In genomic region chr1:218347316-218347712, GRCh38 we compare ENCODE assay signal across 7 cellular contexts. TPM values are rescaled to one million over a fixed set of nuclear protein-coding genes. Genes with fewer than 3 reads are reported as not detected.
A peak's percentile ranks its signal among the peaks of the same experiment; 100 is the strongest.
DNase-seq lines count a peak whose midpoint lies in the region; ATAC-seq and TF ChIP-seq lines count a peak whose summit lies in the region.

No MANE protein-coding gene starts in this region.

- H3K27ac ChIP-seq in adrenal gland (peak overlapping the region in 3 of 5 donors; percentile 53 to 73 (median 65)), iPS-20b (ENCODE audit: low read length) (no peak overlapping the region), stomach (peak overlapping the region in 4 of 5 donors; percentile 79 to 89 (median 83))

- no peaks in the 10 kb centered on the region for H3K27me3 ChIP-seq in HAP-1 (ENCODE audit: low read depth)
- no peaks in the 10 kb centered on the region for H3K27me3 ChIP-seq in adrenal gland
- peaks cover 50% of the 10 kb centered on the region for H3K27me3 ChIP-seq in iPS-20b (ENCODE audit: insufficient read depth, low read length)
- H3K27me3 ChIP-seq in stomach: peaks cover 0 to 17% (median 8%) of the 10 kb centered on the region in 3 donors

- 1 to 4% (median 2%) methylated on average over 15 of the region's 15 CpGs for WGBS in adrenal gland, 4 donors
- 2 to 7% (median 4%) methylated on average over 15 of the region's 15 CpGs for WGBS in stomach, 5 donors

- DNase-seq in HAP-1 (ENCODE audit: low spot score in 2 of 2) (peak in 1 of 2 experiments; percentile 59), adrenal gland (peak in 3 of 7 donors; percentile 19 to 24 (median 24)), stomach (no peak), NCI-H1694 treated with DMSO at 0.1 percent for 48 hours (lab: John Stamatoyannopoulos, UW) (no peak)
- no peak for DNase-seq in activated CD4-positive, alpha-beta T cell treated with anti-CD3 and anti-CD28 coated beads for 48 hours

- peak overlapping the region; percentile 72; the same call in 1 of the 2 replicates for H3K9ac ChIP-seq in iPS-20b (ENCODE audit: low read depth, low read length)

- TF ChIP-seq EP300 in stomach (IDR thresholded peaks at IDR 0.05): no peak

- peak overlapping the region; percentile 46 for H3K4me3 ChIP-seq in HAP-1
- peak overlapping the region in 2 of 4 donors; percentile 26 to 64 for H3K4me3 ChIP-seq in adrenal gland
- H3K4me3 ChIP-seq in iPS-20b (ENCODE audit: low read length): peak overlapping the region; percentile 75
- peak overlapping the region; percentile 58 to 66 (median 64) for H3K4me3 ChIP-seq in stomach

- peak in 2 of 6 experiments; percentile 3 to 32 for TF ChIP-seq CTCF in adrenal gland (IDR thresholded peaks at IDR 0.05)
- TF ChIP-seq CTCF in stomach (IDR thresholded peaks at IDR 0.05): no peak

- H3K36me3 ChIP-seq in HAP-1 (replicated peaks) (no peaks in the 10 kb centered on the region), adrenal gland (replicated peaks in 1 of 2) (no peaks in the 10 kb centered on the region), iPS-20b (ENCODE audit: insufficient read depth, low read depth, low read length) (no peaks in the 10 kb centered on the region), stomach (no peaks in the 10 kb centered on the region)

- no peak for ATAC-seq in GM21423 (IDR thresholded peaks at IDR 0.05; ENCODE audit: unreplicated experiment)

- H3K4me1 ChIP-seq in HAP-1 (peaks cover 30% of the 10 kb centered on the region), adrenal gland (replicated peaks in 1 of 2) (peaks cover 0 to 37% of the 10 kb centered on the region in 2 donors), iPS-20b (ENCODE audit: insufficient read depth, low read length) (peaks cover 14% of the 10 kb centered on the region; the same call in 1 of the 2 replicates), stomach (peaks cover 8 to 64% (median 43%) of the 10 kb centered on the region in 4 donors)

- TF ChIP-seq POLR2A in adrenal gland (IDR thresholded peaks at IDR 0.05) (no peak), stomach (IDR thresholded peaks at IDR 0.05) (no peak)

- intact Hi-C loops in adrenal gland (cut with DNase I): loop anchor here in 1 of 2 donors (10.0 kb wide), 1 partner anchor 167 kb away; no protein-coding TSS in a partner anchor
- intact Hi-C loops in stomach (cut with DNase I; ENCODE audit: low total_unique reads): no loop called here

- in situ Hi-C loops in HAP-1 (cut with MboI; ENCODE audit: low sequenced_read_pairs): loop anchor here (10.0 to 25.0 kb wide), 4 partner anchors 715 to 1465 kb away; no protein-coding TSS in a partner anchor

- no peaks in the 10 kb centered on the region for H3K9me3 ChIP-seq in HAP-1
- H3K9me3 ChIP-seq in adrenal gland (replicated peaks in 1 of 3): no peaks in the 10 kb centered on the region
- H3K9me3 ChIP-seq in iPS-20b (ENCODE audit: insufficient read depth, low read depth, low read length): no peaks in the 10 kb centered on the region
- no peaks in the 10 kb centered on the region for H3K9me3 ChIP-seq in stomach

RNA-seq across cellular contexts. Expression of gene TGFB2, which starts 2.2 kb away (rescaled TPM):
- 1 to 10 TPM in 7 of 8 donors, under 1 TPM in 1; 0.94 to 4.2 (median 1.7) TPM for total RNA-seq in adrenal gland
- 1 to 10 TPM in 1 of 3 donors, under 1 TPM in 2; 0.24 to 1.8 (median 0.54) TPM for polyA plus RNA-seq in adrenal gland
- total RNA-seq in stomach: 10 to 100 TPM in 2 of 5 donors, 1 to 10 TPM in 2, not detected in 1; 1.2 to 13.6 (median 7.2) TPM
- polyA plus RNA-seq in stomach: 1 to 10 TPM in 2 of 3 donors, under 1 TPM in 1; 0.35 to 3.2 (median 2.3) TPM
